Comparison of ENCODE assay signal across 16 cellular contexts in the genomic region with DNA sequence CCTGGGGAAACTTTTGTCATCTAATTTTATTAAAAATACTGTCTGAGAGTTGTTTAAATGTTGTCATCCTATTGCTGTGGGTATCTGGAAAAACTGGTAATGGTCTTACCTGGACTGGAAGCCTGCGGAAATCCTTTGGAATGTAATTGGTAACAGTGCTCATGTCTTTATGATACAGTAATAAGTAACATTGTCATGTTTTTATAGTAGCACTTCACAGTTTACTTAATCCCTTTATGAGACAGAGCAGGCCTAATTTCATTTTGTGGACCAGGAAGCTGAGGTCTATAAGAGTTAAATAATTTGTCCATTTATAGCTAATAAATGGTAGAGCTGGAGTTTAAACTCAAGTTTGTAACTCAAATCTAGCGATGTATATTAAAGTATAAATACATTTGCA.
"Had no signal": no experiment of that assay in that cellular context is flagged by ENCODE, and none has a peak within 500 bp of the region (broad histone marks: within the 10 kb centered on the region; RNA-seq: fewer than 3 reads in every experiment).

No MANE protein-coding gene starts in this region.

- H3K4me1 ChIP-seq: lower lobe of right lung, suprapubic skin, upper lobe of right lung had no signal

- H3K27ac ChIP-seq: dorsolateral prefrontal cortex, heart right ventricle, lower lobe of right lung, suprapubic skin, tibial nerve, upper lobe of right lung, vagina had no signal

- H3K27me3 ChIP-seq: dorsolateral prefrontal cortex, heart right ventricle, suprapubic skin, tibial nerve, upper lobe of right lung, vagina had no signal

- H3K36me3 Mint-ChIP-seq: memory B cell, naive B cell had no signal

- H3K4me3 ChIP-seq: dorsolateral prefrontal cortex, heart right ventricle, lower lobe of right lung, suprapubic skin, tibial nerve, upper lobe of right lung, vagina had no signal

- H3K9me3 ChIP-seq: lower lobe of right lung, suprapubic skin, tibial nerve, upper lobe of right lung, vagina had no signal

- H3K4me3 Mint-ChIP-seq: central memory CD8-positive, alpha-beta T cell; memory B cell; naive B cell; nephron progenitor cell had no signal

- H3K27ac Mint-ChIP-seq: memory B cell, naive B cell, nephron progenitor cell had no signal

- DNase-seq: cortex of kidney; dorsolateral prefrontal cortex; effector CD8-positive, alpha-beta T cell; heart right ventricle; hypothalamus; lower lobe of right lung; midbrain; naive B cell; nephron progenitor cell; stimulated activated naive CD8-positive, alpha-beta T cell treated with anti-CD3 and anti-CD28 coated beads, Interleukin-15, Interleukin-2, amounts not matched to agents 100 U/mL and 50 U/mL, for 24 hours; upper lobe of right lung had no signal

- ATAC-seq: lower lobe of right lung; stimulated activated naive CD8-positive, alpha-beta T cell treated with anti-CD3 and anti-CD28 coated beads, Interleukin-15, Interleukin-2, amounts not matched to agents 100 U/mL and 50 U/mL, for 24 hours; upper lobe of right lung had no signal

- H3K36me3 ChIP-seq: heart right ventricle, lower lobe of right lung, suprapubic skin, tibial nerve, upper lobe of right lung, vagina had no signal

- H3K4me1 Mint-ChIP-seq: central memory CD8-positive, alpha-beta T cell; memory B cell; naive B cell had no signal
